Comparison of ENCODE assay signal across 8 cellular contexts in genomic region chr6:43509984-43510826, GRCh38. TPM values are rescaled to one million over a fixed set of nuclear protein-coding genes. Genes with fewer than 3 reads are reported as not detected.
A peak's percentile ranks its signal among the peaks of the same experiment; 100 is the strongest.
DNase-seq lines count a peak whose midpoint lies in the region; ATAC-seq and TF ChIP-seq lines count a peak whose summit lies in the region.

LRRC73 (minus strand) TSS chr6:43510346; CDS start chr6:43509785, 561 bp downstream.

- peaks cover 32% of the 10 kb centered on the region for H3K36me3 Mint-ChIP-seq in activated T-helper 1 cell treated with anti-CD3 and anti-CD28 coated beads, Interleukin-12 subunit alpha, Interleukin-12 subunit beta, Interleukin-2, Interleukin-4 antibody, amounts not matched to agents 30 ng/mL and 10 ng/mL and 1 ng/mL, durations not matched to agents 14 hours and 24 hours and 36 hours (ENCODE audit: low read depth)
- peaks cover 13 to 18% of the 10 kb centered on the region in 2 donors for H3K36me3 Mint-ChIP-seq in naive B cell

- ATAC-seq in GM18867 (IDR thresholded peaks at IDR 0.05; ENCODE audit: unreplicated experiment) (peak; percentile 53), HG03439 (IDR thresholded peaks at IDR 0.05; ENCODE audit: unreplicated experiment) (peak; percentile 58), naive B cell (ENCODE audit: low read depth in 2 of 2) (peak; percentile 83 to 85)

- H3K4me3 ChIP-seq in fibroblast of lung (replicated peaks in 1 of 4; ENCODE audit: control extremely low read depth in 1 of 4, insufficient read depth in 1 of 4, low read depth in 3 of 4, low read length in 4 of 4): peak within 1 kb of the TSS; percentile 29 to 63 (median 52)

- DNase-seq in ACHN: peak; percentile 73
- peak; percentile 79 for DNase-seq in activated T-helper 1 cell treated with anti-CD3 and anti-CD28 coated beads, Interleukin-12 subunit alpha, Interleukin-12 subunit beta, Interleukin-2, Interleukin-4 antibody, amounts not matched to agents 30 ng/mL and 10 ng/mL and 1 ng/mL, durations not matched to agents 14 hours and 24 hours and 36 hours (ENCODE audit: low spot score)
- peak; percentile 76 to 77 for DNase-seq in fibroblast of lung (ENCODE audit: low read depth in 2 of 2)
- peak; percentile 84 for DNase-seq in naive B cell
- DNase-seq in stimulated activated CD8-positive, alpha-beta memory T cell treated with anti-CD3 and anti-CD28 coated beads, Interleukin-7, amount 100 ng/mL, for 4 hours (ENCODE audit: low read depth in 2 of 2): peak; percentile 18 to 75

- TF ChIP-seq CTCF in fibroblast of lung (conservative IDR thresholded peaks at IDR 0.05 in 1 of 2, IDR thresholded peaks at IDR 0.05 in 1 of 2; ENCODE audit: low read depth in 1 of 2, low read length in 2 of 2): no peak

- peak within 1 kb of the TSS; percentile 40 for H2AFZ ChIP-seq in fibroblast of lung (ENCODE audit: low read length)

- H3K4me3 Mint-ChIP-seq in activated T-helper 1 cell treated with anti-CD3 and anti-CD28 coated beads, Interleukin-12 subunit alpha, Interleukin-12 subunit beta, Interleukin-2, Interleukin-4 antibody, amounts not matched to agents 30 ng/mL and 10 ng/mL and 1 ng/mL, durations not matched to agents 14 hours and 24 hours and 36 hours: peak within 1 kb of the TSS; percentile 84
- H3K4me3 Mint-ChIP-seq in naive B cell: peak within 1 kb of the TSS; percentile 76 to 93 (median 88)

- no peaks in the 10 kb centered on the region for H3K9me3 Mint-ChIP-seq in activated T-helper 1 cell treated with anti-CD3 and anti-CD28 coated beads, Interleukin-12 subunit alpha, Interleukin-12 subunit beta, Interleukin-2, Interleukin-4 antibody, amounts not matched to agents 30 ng/mL and 10 ng/mL and 1 ng/mL, durations not matched to agents 14 hours and 24 hours and 36 hours
- no peaks in the 10 kb centered on the region for H3K9me3 Mint-ChIP-seq in naive B cell

- H3K27me3 Mint-ChIP-seq in activated T-helper 1 cell treated with anti-CD3 and anti-CD28 coated beads, Interleukin-12 subunit alpha, Interleukin-12 subunit beta, Interleukin-2, Interleukin-4 antibody, amounts not matched to agents 30 ng/mL and 10 ng/mL and 1 ng/mL, durations not matched to agents 14 hours and 24 hours and 36 hours (ENCODE audit: insufficient read depth): peaks cover 18% of the 10 kb centered on the region
- H3K27me3 Mint-ChIP-seq in naive B cell: peaks cover 11 to 18% (median 17%) of the 10 kb centered on the region in 3 donors

- H3K27me3 ChIP-seq in fibroblast of lung (ENCODE audit: control insufficient read depth, insufficient read depth, low read length): no peaks in the 10 kb centered on the region

- H3K79me2 ChIP-seq in fibroblast of lung (ENCODE audit: control insufficient read depth, insufficient read depth, low read length): peaks cover 8% of the 10 kb centered on the region

- H3K27ac Mint-ChIP-seq in activated T-helper 1 cell treated with anti-CD3 and anti-CD28 coated beads, Interleukin-12 subunit alpha, Interleukin-12 subunit beta, Interleukin-2, Interleukin-4 antibody, amounts not matched to agents 30 ng/mL and 10 ng/mL and 1 ng/mL, durations not matched to agents 14 hours and 24 hours and 36 hours: peak within 1 kb of the TSS; percentile 35
- peak within 1 kb of the TSS in 5 of 6 donors; percentile 75 to 85 (median 80) for H3K27ac Mint-ChIP-seq in naive B cell

- peaks cover 3% of the 10 kb centered on the region for H3K4me1 ChIP-seq in fibroblast of lung (ENCODE audit: control insufficient read depth, extremely low read depth, insufficient read depth, low read length)

- intact Hi-C loops in activated T-helper 1 cell treated with anti-CD3 and anti-CD28 coated beads, Interleukin-12 subunit alpha, Interleukin-12 subunit beta, Interleukin-2, Interleukin-4 antibody, amounts not matched to agents 30 ng/mL and 10 ng/mL and 1 ng/mL, durations not matched to agents 14 hours and 24 hours and 36 hours (cut with micrococcal nuclease): loop anchor here (1.0 to 5.0 kb wide), 2 partner anchors 141 to 283 kb away; partner anchors contain the start of genes DNPH1 and ZNF318

- peak within 1 kb of the TSS; percentile 85 for H3K4me2 ChIP-seq in fibroblast of lung (ENCODE audit: extremely low read depth, insufficient read depth, low read length)

- in situ Hi-C loops in ACHN (cut with HindIII; ENCODE audit: low pct_ligation_motif_present, low pct_unique_long_range_greater_than_20kb, low sequenced_read_pairs): no loop called here

- peaks cover 22% of the 10 kb centered on the region for H3K4me1 Mint-ChIP-seq in activated T-helper 1 cell treated with anti-CD3 and anti-CD28 coated beads, Interleukin-12 subunit alpha, Interleukin-12 subunit beta, Interleukin-2, Interleukin-4 antibody, amounts not matched to agents 30 ng/mL and 10 ng/mL and 1 ng/mL, durations not matched to agents 14 hours and 24 hours and 36 hours (ENCODE audit: low read depth)
- peaks cover 28 to 53% (median 45%) of the 10 kb centered on the region in 3 donors for H3K4me1 Mint-ChIP-seq in naive B cell

- H3K9me3 ChIP-seq in fibroblast of lung (ENCODE audit: control insufficient read depth, insufficient read depth, low read depth, low read length): no peaks in the 10 kb centered on the region

- peaks cover 24% of the 10 kb centered on the region for H3K36me3 ChIP-seq in fibroblast of lung (ENCODE audit: control insufficient read depth, insufficient read depth, low read length)

- no peaks in the 10 kb centered on the region for H4K20me1 ChIP-seq in fibroblast of lung (ENCODE audit: control insufficient read depth, extremely low read depth, insufficient read depth, low read length)

- peak within 1 kb of the TSS; percentile 68 for H3K9ac ChIP-seq in fibroblast of lung (ENCODE audit: insufficient read depth, low read length)

- peak within 1 kb of the TSS; percentile 62 for H3K27ac ChIP-seq in fibroblast of lung (ENCODE audit: insufficient read depth, low read length)

TF ChIP-seq in PFSK-1, 5 proteins besides CTCF, POLR2A, EP300 and RAD21:
- no peak for TF ChIP-seq TAF1 (IDR thresholded peaks at IDR 0.05; ENCODE audit: borderline replicate concordance, insufficient read depth, low read length)
- peak; percentile 73 for TF ChIP-seq FOXP2 (optimal IDR thresholded peaks at IDR 0.05; ENCODE audit: borderline replicate concordance, extremely low read depth, extremely low read length, insufficient read depth)
- no peak for TF ChIP-seq SIN3A (IDR thresholded peaks at IDR 0.05; ENCODE audit: borderline replicate concordance, insufficient read depth, low read length)
- peak; percentile 27; the same call in 1 of the 2 replicates for TF ChIP-seq POLR2AphosphoS5 (IDR thresholded peaks at IDR 0.05; ENCODE audit: low read depth, low read length)
- TF ChIP-seq REST (IDR thresholded peaks at IDR 0.05; ENCODE audit: insufficient read depth in 1 of 2, low read depth in 2 of 2, low read length in 2 of 2): no peak
TF ChIP-seq in PFSK-1: peak in this region for 2.

RNA-seq across cellular contexts. Expression of gene LRRC73, which starts in this region (rescaled TPM):
- polyA plus RNA-seq in PFSK-1 (2012; ENCODE audit: insufficient read length, low read depth): 0.93 TPM
- 0.10 and 0.12 TPM in 2 replicates for total RNA-seq in activated T-helper 1 cell treated with anti-CD3 and anti-CD28 coated beads, Interleukin-12 subunit alpha, Interleukin-12 subunit beta, Interleukin-2, Interleukin-4 antibody, amounts not matched to agents 30 ng/mL and 10 ng/mL and 1 ng/mL, durations not matched to agents 14 hours and 24 hours and 36 hours
- 0.26 and 0.33 TPM in 2 replicates for total RNA-seq in fibroblast of lung
- 0.17 and 0.18 TPM in 2 replicates for polyA plus RNA-seq in fibroblast of lung
- polyA plus RNA-seq in fibroblast of lung (2012): 0.38 and 0.61 TPM in 2 replicates
- not detected in 2 replicates for polyA minus RNA-seq in fibroblast of lung (ENCODE audit: low replicate concordance)
- not detected for polyA plus RNA-seq in naive B cell (ENCODE audit: low read depth in 6 of 6)

Comparison
In these comparisons a context has a peak if more than half of its experiments do, and no peak if none do; other contexts are left out.
1. Peak in every context shown above with its lines: DNase-seq, ATAC-seq, H3K4me3 ChIP-seq and H3K27ac ChIP-seq.
2. Peak in DNase-seq in activated T-helper 1 cell treated with anti-CD3 and anti-CD28 coated beads, Interleukin-12 subunit alpha, Interleukin-12 subunit beta, Interleukin-2, Interleukin-4 antibody, amounts not matched to agents 30 ng/mL and 10 ng/mL and 1 ng/mL, durations not matched to agents 14 hours and 24 hours and 36 hours; RNA of the gene not detected or under 1 TPM.
3. Peak in DNase-seq, H3K4me3 ChIP-seq, H3K27ac ChIP-seq, H3K9ac ChIP-seq and H3K4me2 ChIP-seq in fibroblast of lung; RNA of the gene not detected or under 1 TPM.
4. Peak in DNase-seq and ATAC-seq in naive B cell; RNA of the gene not detected or under 1 TPM.